25 cellular contexts compared by ENCODE assay signal in the genomic region with DNA sequence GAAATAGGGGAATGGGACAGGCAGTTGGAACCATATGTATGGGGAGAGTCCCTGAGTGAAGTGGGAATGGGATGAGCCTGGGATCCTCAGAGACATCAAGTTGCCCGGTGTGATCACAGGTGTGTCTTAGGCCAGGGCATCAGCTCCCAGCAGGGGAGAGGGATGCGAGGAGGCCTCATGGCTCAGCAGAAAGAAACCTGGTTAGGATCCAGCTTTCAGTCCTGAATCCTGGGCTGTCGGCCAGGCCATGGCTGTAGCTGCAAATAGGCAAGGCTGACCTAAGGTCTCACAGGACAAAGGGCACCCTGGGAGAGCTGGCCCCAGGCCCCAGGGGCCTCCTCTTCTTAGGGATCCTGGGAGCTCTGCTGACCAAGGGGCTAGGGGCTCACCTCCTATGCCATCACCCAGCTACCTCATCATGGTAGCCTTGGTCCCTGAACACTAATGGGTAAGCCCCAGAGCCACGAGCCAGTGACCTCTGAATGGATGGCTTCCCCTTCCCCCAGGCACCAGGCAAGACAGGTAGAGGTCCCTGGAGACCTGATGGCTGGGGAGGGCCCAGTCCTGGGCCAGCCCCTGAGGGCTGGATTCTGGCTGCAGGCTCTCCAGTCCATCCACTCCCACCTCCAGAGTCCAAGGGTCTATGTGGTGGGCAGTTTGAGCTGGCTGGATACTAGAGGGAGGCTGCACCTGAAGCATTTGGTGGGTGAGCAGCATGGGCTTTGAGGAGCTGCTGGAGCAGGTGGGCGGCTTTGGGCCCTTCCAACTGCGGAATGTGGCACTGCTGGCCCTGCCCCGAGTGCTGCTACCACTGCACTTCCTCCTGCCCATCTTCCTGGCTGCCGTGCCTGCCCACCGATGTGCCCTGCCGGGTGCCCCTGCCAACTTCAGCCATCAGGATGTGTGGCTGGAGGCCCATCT. TPM values are rescaled to one million over a fixed set of nuclear protein-coding genes. Genes with fewer than 3 reads are reported as not detected.
DNase-seq lines count a peak whose midpoint lies in the region; ATAC-seq, FAIRE-seq and TF ChIP-seq lines count a peak whose summit lies in the region.
"Had no signal": no experiment of that assay in that cellular context is flagged by ENCODE, and none has a peak within 500 bp of the region (broad histone marks: within the 10 kb centered on the region; RNA-seq: fewer than 3 reads in every experiment).

SLC22A7 (plus strand) TSS at position 617 of the 921 bp plus-strand sequence; CDS start at position 716, 99 bp downstream.

- TF ChIP-seq POLR2A in testis (IDR thresholded peaks at IDR 0.05) = no peak

- peak; percentile 81 for ATAC-seq in Right ventricle myocardium inferior
- no peak for ATAC-seq in GM19397 (IDR thresholded peaks at IDR 0.05; ENCODE audit: unreplicated experiment)
- ATAC-seq: gastrocnemius medialis had no signal

- peak within 1 kb of the TSS; percentile 44 to 82 for H3K27ac ChIP-seq in kidney (ENCODE audit: low read depth in 2 of 2, low read length in 2 of 2)
- H3K27ac ChIP-seq in testis = no peak within 1 kb of the TSS
- H3K27ac ChIP-seq: gastrocnemius medialis had no signal

- TF ChIP-seq CTCF in choroid plexus epithelial cell (conservative IDR thresholded peaks at IDR 0.05; ENCODE audit: low read depth, low read length) = no peak
- TF ChIP-seq CTCF in kidney (IDR thresholded peaks at IDR 0.05; ENCODE audit: borderline replicate concordance, extremely low read depth, insufficient read depth) = no peak
- TF ChIP-seq CTCF in testis (IDR thresholded peaks at IDR 0.05) = no peak

- H3K4me3 ChIP-seq in choroid plexus epithelial cell (ENCODE audit: low read depth, low read length) = no peak within 1 kb of the TSS
- H3K4me3 ChIP-seq in kidney (ENCODE audit: low read length in 2 of 2) = peak within 1 kb of the TSS; percentile 69 to 72
- no peak within 1 kb of the TSS for H3K4me3 ChIP-seq in testis
- H3K4me3 ChIP-seq: gastrocnemius medialis had no signal

- peaks cover 3 to 5% of the 10 kb centered on the region in 2 donors for H3K4me1 ChIP-seq in kidney (ENCODE audit: control insufficient read depth in 1 of 2, insufficient read depth in 1 of 2, low read depth in 1 of 2, low read length in 2 of 2)
- H3K4me1 ChIP-seq in testis = no peaks in the 10 kb centered on the region
- H3K4me1 ChIP-seq: gastrocnemius medialis had no signal

- DNase-seq in Right ventricle myocardium inferior (ENCODE audit: missing footprints) (no peak), cardiac septum (ENCODE audit: low spot score) (no peak), choroid plexus epithelial cell (ENCODE audit: low read depth) (peak; percentile 17), kidney (no peak), testis (peak; percentile 57), T-helper 9 cell (no peak), AG20443 (ENCODE audit: low spot score) (no peak)
- DNase-seq: CD4-positive, CD25-positive, alpha-beta regulatory T cell; DMS79 treated with DMSO at 0.1 percent for 48 hours; gastrocnemius medialis; mammary epithelial cell; MV-4-11; NCI-H2081; NCI-H510A treated with DMSO at 0.1 percent for 48 hours; nephron progenitor cell; OCI-M1; retina had no signal

- no peaks in the 10 kb centered on the region for H3K27me3 ChIP-seq in testis

- H3K36me3 ChIP-seq in kidney (ENCODE audit: control insufficient read depth in 1 of 2, insufficient read depth in 2 of 2, low read length in 2 of 2) = no peaks in the 10 kb centered on the region
- no peaks in the 10 kb centered on the region for H3K36me3 ChIP-seq in testis (ENCODE audit: low read depth, missing control alignments)
- H3K36me3 ChIP-seq: gastrocnemius medialis had no signal

- H3K9ac ChIP-seq in kidney (ENCODE audit: low read length in 2 of 2) = peak within 1 kb of the TSS in 1 of 2 donors; percentile 13

- FAIRE-seq in kidney (lab: Jason Lieb, UNC) = no peak
- FAIRE-seq: A204.1, colon, endothelial cell of umbilical vein, GM19239, urothelium cell line had no signal

- WGBS in testis, 2 donors = 56 to 78% methylated on average over 3 to 10 of the region's 10 CpGs

- H3K9me3 ChIP-seq in kidney (ENCODE audit: control insufficient read depth in 1 of 2, low read length in 2 of 2) = no peaks in the 10 kb centered on the region
- H3K9me3 ChIP-seq in testis = no peaks in the 10 kb centered on the region
- H3K9me3 ChIP-seq: gastrocnemius medialis had no signal

- intact Hi-C loops in Right ventricle myocardium inferior (cut with DNase I) = no loop called here
- intact Hi-C loops in cardiac septum (cut with DNase I) = no loop called here
- intact Hi-C loops in kidney (cut with DNase I) = no loop called here
- intact Hi-C loops in testis (cut with DNase I; ENCODE audit: low total_unique reads) = no loop called here

RNA-seq across cellular contexts. Expression of gene SLC22A7, which starts in this region (rescaled TPM):
- total RNA-seq in Right ventricle myocardium inferior = not detected
- not detected for total RNA-seq in cardiac septum
- total RNA-seq in kidney = 2.0 TPM
- 34.8 TPM for polyA plus RNA-seq in kidney (ENCODE audit: insufficient read depth, low read depth, low replicate concordance)
- not detected for total RNA-seq in testis
- not detected for polyA plus RNA-seq in testis (ENCODE audit: insufficient read depth, low read depth, low replicate concordance)
- total RNA-seq: activated CD8-positive, alpha-beta memory T cell treated with anti-CD3 and anti-CD28 coated beads for 36 hours; CD4-positive, CD25-positive, alpha-beta regulatory T cell; endothelial cell of umbilical vein; mammary epithelial cell; SK-MEL-5 had no signal
- polyA plus RNA-seq: CD4-positive, CD25-positive, alpha-beta regulatory T cell; endothelial cell of umbilical vein; mammary epithelial cell had no signal

Comparison
In these comparisons a context has a peak if more than half of its experiments do, and no peak if none do; other contexts are left out.
1. RNA of gene SLC22A7 (polyA plus RNA-seq): 34.8 TPM in kidney (single experiment); not detected in testis (single experiment); every median in the first group is over 10 times any median in the second.
2. Peak in ATAC-seq in Right ventricle myocardium inferior; RNA of the gene not detected or under 1 TPM.
3. Peak in DNase-seq in testis; RNA of the gene not detected or under 1 TPM.
4. H3K4me3 ChIP-seq: peak in kidney (2 of 2); none in choroid plexus epithelial cell (single experiment) and testis (0 of 2).
5. H3K27ac ChIP-seq: peak in kidney (2 of 2); none in testis (0 of 2).